8 cellular contexts compared by ENCODE assay signal in genomic region chr1:226407199-226407496, GRCh38. TPM values are rescaled to one million over a fixed set of nuclear protein-coding genes. Genes with fewer than 3 reads are reported as not detected.
DNase-seq lines count a peak whose midpoint lies in the region; ATAC-seq, FAIRE-seq and TF ChIP-seq lines count a peak whose summit lies in the region.

No MANE protein-coding gene starts in this region.

- H3K9ac ChIP-seq in mammary epithelial cell (ENCODE audit: insufficient read depth, low read length): peak overlapping the region; percentile 31

- peak overlapping the region; percentile 84 for H3K4me3 ChIP-seq in ACC112 (ENCODE audit: low read depth, low read length)
- peak overlapping the region; percentile 75 to 83 (median 77) for H3K4me3 ChIP-seq in mammary epithelial cell (replicated peaks in 1 of 3; ENCODE audit: insufficient read depth in 1 of 3, low read depth in 2 of 3, low read length in 3 of 3)
- H3K4me3 ChIP-seq in muscle layer of duodenum (ENCODE audit: low read depth in 1 of 2, low read length in 2 of 2): peak overlapping the region; percentile 70 to 86

- H3K79me2 ChIP-seq in ACC112 (ENCODE audit: control insufficient read depth, insufficient read depth, low read length, unreplicated experiment): peaks cover 49% of the 10 kb centered on the region
- H3K79me2 ChIP-seq in mammary epithelial cell (ENCODE audit: insufficient read depth, low read length): peaks cover 50% of the 10 kb centered on the region

- in situ Hi-C loops in mammary epithelial cell (cut with MboI; ENCODE audit: low sequenced_read_pairs in 2 of 2): no loop called here

- dilution Hi-C loops in mammary epithelial cell (cut with HindIII; ENCODE audit: low sequenced_read_pairs): no loop called here

- no peaks in the 10 kb centered on the region for H3K9me3 ChIP-seq in mammary epithelial cell (replicated peaks; ENCODE audit: insufficient read depth, low read length)
- no peaks in the 10 kb centered on the region for H3K9me3 ChIP-seq in muscle layer of duodenum (ENCODE audit: control insufficient read depth in 1 of 2, low read length in 2 of 2)

- H3K27ac ChIP-seq in ACC112 (ENCODE audit: low read depth, low read length) (peak overlapping the region; percentile 49), mammary epithelial cell (ENCODE audit: insufficient read depth, low read depth, low read length) (peak overlapping the region; percentile 13), muscle layer of duodenum (ENCODE audit: low read length) (peak overlapping the region; percentile 74)

- no peaks in the 10 kb centered on the region for H3K36me3 ChIP-seq in ACC112 (ENCODE audit: insufficient read depth, low read length)
- no peaks in the 10 kb centered on the region for H3K36me3 ChIP-seq in mammary epithelial cell (ENCODE audit: insufficient read depth, low read length)
- H3K36me3 ChIP-seq in muscle layer of duodenum (ENCODE audit: control insufficient read depth in 1 of 2, insufficient read depth in 2 of 2, low read length in 2 of 2): peaks cover under 1 to 2% of the 10 kb centered on the region in 2 donors

- peaks cover 2% of the 10 kb centered on the region for H4K20me1 ChIP-seq in mammary epithelial cell (ENCODE audit: insufficient read depth, low read length)

- H3K27me3 ChIP-seq in ACC112 (ENCODE audit: insufficient read depth, low read length) (no peaks in the 10 kb centered on the region), mammary epithelial cell (ENCODE audit: insufficient read depth, low read length) (no peaks in the 10 kb centered on the region), muscle layer of duodenum (ENCODE audit: low read depth, low read length) (no peaks in the 10 kb centered on the region)

- H2AFZ ChIP-seq in ACC112 (ENCODE audit: low read length, unreplicated experiment) (peak overlapping the region; percentile 79), mammary epithelial cell (ENCODE audit: low read depth, low read length) (peak overlapping the region; percentile 94)

- 0% methylated on average over 4 of the region's 4 CpGs for WGBS in mammary epithelial cell (ENCODE audit: low coverage, missing lambda C conversion rate)

- BruUV-seq in mammary epithelial cell (replicated peaks; lab: Mats Ljungman, UMichigan): no TSS peak

- H3K4me1 ChIP-seq in ACC112 (ENCODE audit: control insufficient read depth, insufficient read depth, low read length, unreplicated experiment): peaks cover 33% of the 10 kb centered on the region
- H3K4me1 ChIP-seq in mammary epithelial cell (ENCODE audit: insufficient read depth, low read length): peaks cover 18% of the 10 kb centered on the region
- H3K4me1 ChIP-seq in muscle layer of duodenum (ENCODE audit: control insufficient read depth in 1 of 2, insufficient read depth in 2 of 2, low read length in 2 of 2): peaks cover 13 to 47% of the 10 kb centered on the region in 2 donors

- no peak for FAIRE-seq in urothelium cell line (lab: Jason Lieb, UNC)

- CTCF ChIA-PET in mammary epithelial cell (lab: Charles Lee; ENCODE audit: low non-redundant PET): interaction anchor here (0.6 kb wide), 2 partner anchors 281 to 933 kb away, joined by 3 read pairs; no protein-coding TSS in a partner anchor

- peak overlapping the region; percentile 95 for H3K4me2 ChIP-seq in mammary epithelial cell (ENCODE audit: insufficient read depth, low read depth, low read length)

- no peak for TF ChIP-seq CTCF in mammary epithelial cell (conservative IDR thresholded peaks at IDR 0.05 in 1 of 2, IDR thresholded peaks at IDR 0.05 in 1 of 2; ENCODE audit: extremely low read depth in 1 of 2, insufficient read depth in 1 of 2, low read depth in 1 of 2, low read length in 2 of 2)

- intact Hi-C loops in mammary epithelial cell (cut with micrococcal nuclease): loop anchor here (5.0 kb wide), 2 partner anchors 205 to 280 kb away; no protein-coding TSS in a partner anchor

- ATAC-seq in HG03135 (IDR thresholded peaks at IDR 0.05; ENCODE audit: unreplicated experiment): peak; percentile 10

- DNase-seq in mammary epithelial cell: no peak
- DNase-seq in stimulated activated CD4-positive, alpha-beta T cell treated with anti-CD3 and anti-CD28 coated beads, Interleukin-4, amount 100 ng/mL, for 4 hours: no peak
- no peak for DNase-seq in AML-193 (lab: John Stamatoyannopoulos, UW)
- no peak for DNase-seq in NCI-H226
- no peak for DNase-seq in urothelium cell line (ENCODE audit: low spot score)

RNA-seq across cellular contexts. Expression of gene PARP1, which starts 0.7 kb away (rescaled TPM):
- 10 to 100 TPM; 67.7 to 80.8 TPM for total RNA-seq in mammary epithelial cell
- 99.4 TPM for polyA plus RNA-seq in mammary epithelial cell
- polyA minus RNA-seq in mammary epithelial cell: 205 TPM

Comparison
In these comparisons a context has a peak if more than half of its experiments do, and no peak if none do; other contexts are left out.
1. H3K27ac ChIP-seq: peak in every context shown above with its lines; median percentile 74 in muscle layer of duodenum; 49 in ACC112; 13 in mammary epithelial cell.